ENCODE assay signal across 22 cellular contexts in the genomic region with DNA sequence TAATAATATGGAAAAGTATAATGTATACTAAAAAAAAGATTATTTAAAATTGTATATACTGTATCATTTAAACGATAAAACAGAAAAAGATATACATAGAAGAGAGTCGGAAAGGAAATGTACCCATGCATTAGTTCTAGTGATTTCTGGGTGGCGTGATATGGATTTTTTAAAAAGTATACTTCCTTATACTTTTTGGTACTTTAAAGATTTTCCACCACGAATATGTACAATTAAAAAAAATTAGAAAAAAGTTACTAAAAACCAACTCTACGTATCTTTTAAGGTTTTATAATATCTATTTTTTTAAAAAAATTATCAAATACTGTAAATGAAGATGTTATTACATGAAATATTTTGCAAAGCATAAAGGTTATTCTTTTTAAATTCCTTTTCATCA. TPM values are rescaled to one million over a fixed set of nuclear protein-coding genes. Genes with fewer than 3 reads are reported as not detected.
A peak's percentile ranks its signal among the peaks of the same experiment; 100 is the strongest.
DNase-seq lines count a peak whose midpoint lies in the region; TF ChIP-seq lines count a peak whose summit lies in the region.
"Had no signal": no experiment of that assay in that cellular context is flagged by ENCODE, and none has a peak within 500 bp of the region (broad histone marks: within the 10 kb centered on the region; RNA-seq: fewer than 3 reads in every experiment).

No MANE protein-coding gene starts in this region.

- H3K14ac ChIP-seq in mesenchymal stem cell (ENCODE audit: low read length in 2 of 2) = no peak overlapping the region

- H3K4me3 ChIP-seq in adipocyte (ENCODE audit: low read length) (no peak overlapping the region), mesenchymal stem cell (ENCODE audit: insufficient read depth in 1 of 2, low read depth in 1 of 2, low read length in 2 of 2) (no peak overlapping the region), vagina (no peak overlapping the region)
- H3K4me3 ChIP-seq: BLaER1, GM12878 had no signal

- intact Hi-C loops in vagina (cut with DNase I) = loop anchor here (5.0 to 10.0 kb wide), 2 partner anchors 73 to 210 kb away; a partner anchor contains a TSS

- H3K79me1 ChIP-seq in mesenchymal stem cell (replicated peaks; ENCODE audit: low read length, poor library complexity, severe bottlenecking) = peaks cover 1% of the 10 kb centered on the region

- H4K8ac ChIP-seq in mesenchymal stem cell (ENCODE audit: low read length) = no peak overlapping the region

- no peak overlapping the region for H3K4me2 ChIP-seq in mesenchymal stem cell (ENCODE audit: low read length, poor library complexity, severe bottlenecking)
- H3K4me2 ChIP-seq: BLaER1 had no signal

- H2AFZ ChIP-seq in mesenchymal stem cell (ENCODE audit: low read depth, low read length) = no peak overlapping the region

- H3K4me1 ChIP-seq in adipocyte (ENCODE audit: control insufficient read depth, insufficient read depth, low read length) = peaks cover 30% of the 10 kb centered on the region
- H3K4me1 ChIP-seq in mesenchymal stem cell (ENCODE audit: control insufficient read depth, insufficient read depth, low read depth, low read length) = peaks cover 11% of the 10 kb centered on the region
- peaks cover 12% of the 10 kb centered on the region for H3K4me1 ChIP-seq in vagina

- TF ChIP-seq POLR2A in vagina (IDR thresholded peaks at IDR 0.05) = no peak

- no peak overlapping the region for H4K91ac ChIP-seq in mesenchymal stem cell (ENCODE audit: low read length)

- H3K9me3 ChIP-seq in adipocyte (ENCODE audit: control insufficient read depth, low read length) (no peaks in the 10 kb centered on the region), mesenchymal stem cell (ENCODE audit: control insufficient read depth, low read length) (no peaks in the 10 kb centered on the region), vagina (no peaks in the 10 kb centered on the region)
- H3K9me3 ChIP-seq: BE2C, BLaER1, Caco-2 had no signal

- H3K27ac ChIP-seq in mesenchymal stem cell (ENCODE audit: low read length, poor library complexity, severe bottlenecking) (no peak overlapping the region), vagina (no peak overlapping the region)
- H3K27ac ChIP-seq: BLaER1 had no signal

- H3K23ac ChIP-seq in mesenchymal stem cell (ENCODE audit: low read length in 2 of 2) = no peak overlapping the region

- no peak overlapping the region for H2BK12ac ChIP-seq in mesenchymal stem cell (ENCODE audit: low read length in 2 of 2)

- H2BK15ac ChIP-seq in mesenchymal stem cell (ENCODE audit: low read depth, poor library complexity, severe bottlenecking) = no peak overlapping the region

- H3K9ac ChIP-seq in adipocyte (ENCODE audit: low read length) = peak overlapping the region; percentile 23
- peak overlapping the region; percentile 39 for H3K9ac ChIP-seq in mesenchymal stem cell (ENCODE audit: low read length)
- H3K9ac ChIP-seq: BLaER1 had no signal

- no peak overlapping the region for H2BK5ac ChIP-seq in mesenchymal stem cell (ENCODE audit: low read depth, low read length, poor library complexity, severe bottlenecking)

- H3K4ac ChIP-seq in mesenchymal stem cell (ENCODE audit: low read depth in 1 of 2, low read length in 2 of 2) = no peak overlapping the region

- H3K27me3 ChIP-seq in adipocyte (replicated peaks; ENCODE audit: control insufficient read depth, insufficient read depth, low read length) (no peaks in the 10 kb centered on the region), mesenchymal stem cell (ENCODE audit: control insufficient read depth in 1 of 2, insufficient read depth in 1 of 2, low read length in 2 of 2) (no peaks in the 10 kb centered on the region), vagina (no peaks in the 10 kb centered on the region)
- H3K27me3 ChIP-seq: BE2C, BLaER1 had no signal

- WGBS in mesenchymal stem cell = 100% methylated on average over 1 of the region's 5 CpGs

- no peak overlapping the region for H3K18ac ChIP-seq in mesenchymal stem cell (ENCODE audit: low read depth in 1 of 2, low read length in 2 of 2)

- TF ChIP-seq CTCF in vagina (IDR thresholded peaks at IDR 0.05) = no peak

- DNase-seq in adipocyte (ENCODE audit: low read depth) (no peak), mesenchymal stem cell (no peak), vagina (ENCODE audit: extremely low spot score in 2 of 2) (no peak), NCI-H82 treated with DMSO at 0.1 percent for 48 hours (lab: John Stamatoyannopoulos, UW; ENCODE audit: unreplicated experiment) (no peak), D341Med (ENCODE audit: low spot score) (no peak)
- DNase-seq: 8988T; ACHN; BE2C; C1 segment of cervical spinal cord; Caco-2; Calu3; CD4-positive, alpha-beta T cell; CD8-positive, alpha-beta T cell; DMS 273 treated with DMSO at 0.1 percent for 48 hours; DMS153; DMS53; DMS79; DND-41; EL; GDM1 had no signal

- no peak overlapping the region for H2BK120ac ChIP-seq in mesenchymal stem cell (ENCODE audit: low read depth, low read length)

- peaks cover 9% of the 10 kb centered on the region for H3K36me3 ChIP-seq in adipocyte (ENCODE audit: control insufficient read depth, insufficient read depth, low read length, severe bottlenecking)
- peaks cover 43 to 60% of the 10 kb centered on the region in 2 experiments for H3K36me3 ChIP-seq in mesenchymal stem cell (ENCODE audit: control insufficient read depth in 1 of 2, insufficient read depth in 2 of 2, low read depth in 1 of 2, low read length in 2 of 2)
- peaks cover 0 to 52% of the 10 kb centered on the region in 2 donors for H3K36me3 ChIP-seq in vagina

- H2AK5ac ChIP-seq in mesenchymal stem cell (ENCODE audit: low read length, severe bottlenecking) = no peak overlapping the region

RNA-seq across cellular contexts. Expression of a gene that starts 12.3 kb away (rescaled TPM):
- polyA plus RNA-seq in mesenchymal stem cell (2013, experiment 1 of 2) = 16.7 TPM
- 15.1 TPM for polyA plus RNA-seq in mesenchymal stem cell (2013, experiment 2 of 2)
- 44.9 TPM for total RNA-seq in vagina

RNA-seq across cellular contexts. Expression of a gene that starts 22.0 kb away (rescaled TPM):
- 28.5 TPM for polyA plus RNA-seq in mesenchymal stem cell (2013, experiment 1 of 2)
- 28.7 TPM for polyA plus RNA-seq in mesenchymal stem cell (2013, experiment 2 of 2)
- total RNA-seq in vagina = 27.5 TPM
